ENCODE assay signal across 2 cellular contexts in genomic region chr4:72076562-72076961, GRCh38.
TF ChIP-seq lines count a peak whose summit lies in the region.

No MANE protein-coding gene starts in this region.

TF ChIP-seq in GM23338, 12 proteins besides CTCF, POLR2A, EP300 and RAD21:
- TF ChIP-seq JUNB (IDR thresholded peaks at IDR 0.05; ENCODE audit: unreplicated experiment) = no peak
- no peak for TF ChIP-seq REST (IDR thresholded peaks at IDR 0.05; ENCODE audit: unreplicated experiment)
- no peak for TF ChIP-seq EZH2phosphoT487 (IDR thresholded peaks at IDR 0.05; ENCODE audit: unreplicated experiment)
- no peak for TF ChIP-seq POLR2AphosphoS5 (IDR thresholded peaks at IDR 0.05; ENCODE audit: low read depth)
- no peak for TF ChIP-seq ZNF114 (CRISPR knock-in tag; IDR thresholded peaks at IDR 0.05)
- no peak for TF ChIP-seq ETS1 (IDR thresholded peaks at IDR 0.05)
- no peak for TF ChIP-seq EZH2 (IDR thresholded peaks at IDR 0.05; ENCODE audit: low read depth, unreplicated experiment)
- no peak for TF ChIP-seq NANOG (IDR thresholded peaks at IDR 0.05; ENCODE audit: borderline replicate concordance)
- no peak for TF ChIP-seq CREB1 (CRISPR knock-in tag; IDR thresholded peaks at IDR 0.05; ENCODE audit: low read depth)
- TF ChIP-seq ZNF462 (CRISPR knock-in tag; IDR thresholded peaks at IDR 0.05) = no peak
- no peak for TF ChIP-seq ZNF331 (CRISPR knock-in tag; IDR thresholded peaks at IDR 0.05; ENCODE audit: low read depth)
- TF ChIP-seq STAT1 (IDR thresholded peaks at IDR 0.05; ENCODE audit: unreplicated experiment) = no peak
TF ChIP-seq in GM23338: peak in this region for 0.

TF ChIP-seq in SK-N-SH, 30 proteins besides CTCF, POLR2A, EP300 and RAD21:
- peak; percentile 59 for TF ChIP-seq PBX3 (IDR thresholded peaks at IDR 0.05)
- TF ChIP-seq ZBTB33 (IDR thresholded peaks at IDR 0.05; ENCODE audit: borderline replicate concordance, low read depth) = no peak
TF ChIP-seq in SK-N-SH: peak in this region for 1.
